Comparison of ENCODE assay signal across 1 cellular context in the genomic region with DNA sequence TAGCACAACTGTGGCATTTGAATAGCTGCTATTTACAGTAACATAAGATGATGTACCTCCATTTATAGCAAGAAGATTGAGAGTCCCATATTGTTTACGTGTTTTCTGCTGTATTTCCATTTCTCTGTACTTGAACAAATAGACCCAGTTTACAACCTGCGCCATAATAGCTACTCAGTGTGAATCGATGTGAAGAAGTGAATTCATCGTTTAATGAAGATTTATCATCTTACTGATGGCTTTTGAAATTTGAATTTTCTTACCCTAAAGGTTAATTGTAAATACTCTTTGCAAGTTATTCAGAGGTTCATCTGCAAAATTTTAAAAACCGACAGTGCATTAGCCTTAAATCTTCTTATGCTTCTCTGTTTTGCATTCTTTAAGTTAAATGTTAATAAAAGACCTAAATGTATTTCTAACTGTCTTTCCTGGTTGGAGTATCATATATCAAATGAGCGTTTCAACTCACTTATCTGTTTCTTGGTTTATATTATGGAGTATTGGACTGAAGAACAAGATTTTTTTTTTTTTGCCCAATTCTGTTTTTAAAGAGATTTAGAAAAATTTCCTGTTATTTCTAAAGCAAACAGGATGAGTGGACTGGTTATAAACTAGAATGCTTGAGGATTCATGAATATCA.
TF ChIP-seq lines count a peak whose summit lies in the region.

No MANE protein-coding gene starts in this region.

TF ChIP-seq in GM12878, 131 proteins besides CTCF, POLR2A, EP300 and RAD21:
- TF ChIP-seq, protein P1, sequence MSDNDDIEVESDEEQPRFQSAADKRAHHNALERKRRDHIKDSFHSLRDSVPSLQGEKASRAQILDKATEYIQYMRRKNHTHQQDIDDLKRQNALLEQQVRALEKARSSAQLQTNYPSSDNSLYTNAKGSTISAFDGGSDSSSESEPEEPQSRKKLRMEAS (IDR thresholded peaks at IDR 0.05; ENCODE audit: low read depth, low read length): no peak
- no peak for TF ChIP-seq BMI1 (IDR thresholded peaks at IDR 0.05; ENCODE audit: borderline replicate concordance)
- TF ChIP-seq NFYA (IDR thresholded peaks at IDR 0.05; ENCODE audit: borderline replicate concordance, low read depth, low read length): no peak
